27 cellular contexts compared by ENCODE assay signal in genomic region chr7:81993186-81993585, GRCh38.
"Had no signal": no experiment of that assay in that cellular context is flagged by ENCODE, and none has a peak within 500 bp of the region (broad histone marks: within the 10 kb centered on the region; RNA-seq: fewer than 3 reads in every experiment).

No MANE protein-coding gene starts in this region.

- H3K36me3 ChIP-seq: neutrophil, pancreas, prostate gland, right lobe of liver, transverse colon, upper lobe of left lung, vagina had no signal

- FAIRE-seq: urothelium cell line had no signal

- ATAC-seq: naive thymus-derived CD8-positive, alpha-beta T cell; natural killer cell treated with Interleukin-12 subunit alpha and Interleukin-12 subunit beta and Interleukin-15 and Interleukin-18, amount 100 ng/mL, for 72 hours; pancreas; right cardiac atrium; right lobe of liver; stimulated activated effector memory CD8-positive, alpha-beta T cell treated with anti-CD3 and anti-CD28 coated beads, Interleukin-12 subunit alpha, Interleukin-12 subunit beta, amount 100 ng/mL, for 72 hours; stimulated activated naive B cell treated with anti-CD40 and anti-IgM and Interleukin-4, amounts not matched to agents 10 μg/mL and 1 μg/mL and 100 μg/mL, for 72 hours; stimulated activated naive CD8-positive, alpha-beta T cell treated with anti-CD3 and anti-CD28 coated beads, Interleukin-15, amount 100 ng/mL, for 72 hours had no signal

- H3K27me3 ChIP-seq: neutrophil, pancreas, right lobe of liver, sigmoid colon, suprapubic skin, testis, tibial artery, transverse colon, upper lobe of left lung, vagina had no signal

- DNase-seq: naive thymus-derived CD8-positive, alpha-beta T cell; nephron progenitor cell; nucleus accumbens; pancreas; right cardiac atrium; right lobe of liver; sigmoid colon; small intestine; stimulated activated CD4-positive, alpha-beta T cell treated with anti-CD3 and anti-CD28 coated beads, Interleukin-15, amount 100 ng/mL, for 24 hours; stimulated activated CD4-positive, alpha-beta T cell treated with anti-CD3 and anti-CD28 coated beads, Interleukin-2, amount 100 ng/mL, for 24 hours; stimulated activated CD4-positive, alpha-beta T cell treated with anti-CD3 and anti-CD28 coated beads, Interleukin-2, amount 100 ng/mL, for 48 hours; stimulated activated CD4-positive, alpha-beta T cell treated with anti-CD3 and anti-CD28 coated beads, Interleukin-4, amount 100 ng/mL, for 24 hours; stimulated activated naive B cell treated with anti-CD40 and anti-IgM and Interleukin-4, amounts not matched to agents 10 μg/mL and 1 μg/mL and 100 μg/mL, for 72 hours; stimulated activated naive CD4-positive, alpha-beta T cell treated with Interleukin-2 at 50 U/mL for 16 hours; stimulated activated naive CD8-positive, alpha-beta T cell treated with anti-CD3 and anti-CD28 coated beads, Interleukin-15, amount 100 ng/mL, for 72 hours; substantia nigra; testis; tibial artery; transverse colon; upper lobe of left lung had no signal

- H3K9me3 ChIP-seq: neutrophil, pancreas, prostate gland, right lobe of liver, sigmoid colon, suprapubic skin, testis, tibial artery, transverse colon, upper lobe of left lung, vagina had no signal

- H3K27ac ChIP-seq: neutrophil, pancreas, prostate gland, right lobe of liver, sigmoid colon, suprapubic skin, testis, tibial artery, transverse colon, upper lobe of left lung, vagina had no signal

- H3K4me1 ChIP-seq: pancreas, prostate gland, right lobe of liver, sigmoid colon, suprapubic skin, testis, tibial artery, transverse colon, upper lobe of left lung, vagina had no signal

- H3K4me3 ChIP-seq: pancreas, prostate gland, right lobe of liver, sigmoid colon, suprapubic skin, testis, tibial artery, transverse colon, upper lobe of left lung, vagina had no signal
